ENCODE assay signal across 9 cellular contexts in genomic region chr16:2755158-2755557, GRCh38. TPM values are rescaled to one million over a fixed set of nuclear protein-coding genes. Genes with fewer than 3 reads are reported as not detected.
DNase-seq lines count a peak whose midpoint lies in the region; ATAC-seq and TF ChIP-seq lines count a peak whose summit lies in the region.
"Had no signal": no experiment of that assay in that cellular context is flagged by ENCODE, and none has a peak within 500 bp of the region (broad histone marks: within the 10 kb centered on the region; RNA-seq: fewer than 3 reads in every experiment).

No MANE protein-coding gene starts in this region.

- no peak for TF ChIP-seq CTCF in CD4-positive, alpha-beta T cell (IDR thresholded peaks at IDR 0.05)

- peak overlapping the region; percentile 100 for H3K27ac Mint-ChIP-seq in CD4-positive, alpha-beta T cell

- H3K4me3 ChIP-seq in MG63 (peak overlapping the region; percentile 95), neuron (ENCODE audit: low read length) (peak overlapping the region; percentile 74)
- H3K4me3 ChIP-seq in effector memory CD4-positive, alpha-beta T cell (ENCODE audit: insufficient read depth, low read depth, low read length, poor library complexity, severe bottlenecking) = no peak overlapping the region

- H3K4me1 Mint-ChIP-seq in CD4-positive, alpha-beta T cell (ENCODE audit: low read depth) = peaks cover 77% of the 10 kb centered on the region

- H3K9me3 ChIP-seq in CD4-positive, alpha-beta T cell (ENCODE audit: control insufficient read depth, low read length) = no peaks in the 10 kb centered on the region
- H3K9me3 ChIP-seq in MG63 = no peaks in the 10 kb centered on the region
- no peaks in the 10 kb centered on the region for H3K9me3 ChIP-seq in effector memory CD4-positive, alpha-beta T cell (ENCODE audit: control insufficient read depth, low read length)
- H3K9me3 ChIP-seq in neuron (ENCODE audit: low read length) = peaks cover 5% of the 10 kb centered on the region

- H3K9me3 Mint-ChIP-seq in CD4-positive, alpha-beta T cell = peaks cover 2% of the 10 kb centered on the region

- no peaks in the 10 kb centered on the region for H3K27me3 Mint-ChIP-seq in CD4-positive, alpha-beta T cell

- POLR2A ChIA-PET in CD4-positive, alpha-beta T cell (lab: Charles Lee) = interaction anchor here (5.5 kb wide), 1 partner anchor 21 kb away, joined by 88 read pairs; the partner anchor contains the start of gene ELOB

- H3K36me3 ChIP-seq in MG63 (peaks cover 74% of the 10 kb centered on the region), neuron (ENCODE audit: insufficient read depth, low read length) (peaks cover 54% of the 10 kb centered on the region)
- peaks cover 36% of the 10 kb centered on the region for H3K36me3 ChIP-seq in effector memory CD4-positive, alpha-beta T cell (ENCODE audit: control insufficient read depth, insufficient read depth, low read length)

- DNase-seq in CD4-positive, alpha-beta T cell = no peak
- no peak for DNase-seq in MG63
- no peak for DNase-seq in effector memory CD4-positive, alpha-beta T cell
- DNase-seq in GDM1 (lab: John Stamatoyannopoulos, UW) = no peak
- DNase-seq in AG20443 (ENCODE audit: low spot score) = no peak
- DNase-seq in activated CD8-positive, alpha-beta memory T cell treated with anti-CD3 and anti-CD28 coated beads for 24 hours = no peak
- DNase-seq in activated CD4-positive, alpha-beta T cell treated with anti-CD3 and anti-CD28 coated beads for 1 hour = no peak
- DNase-seq: NCI-H2107 had no signal

- no peaks in the 10 kb centered on the region for H3K27me3 ChIP-seq in CD4-positive, alpha-beta T cell (ENCODE audit: control insufficient read depth, insufficient read depth, low read length)
- H3K27me3 ChIP-seq in MG63 (no peaks in the 10 kb centered on the region), neuron (ENCODE audit: insufficient read depth, low read length) (no peaks in the 10 kb centered on the region)
- no peaks in the 10 kb centered on the region for H3K27me3 ChIP-seq in effector memory CD4-positive, alpha-beta T cell (replicated peaks; ENCODE audit: control insufficient read depth, insufficient read depth, low read length, poor library complexity, severe bottlenecking)

- H3K4me3 Mint-ChIP-seq in CD4-positive, alpha-beta T cell = peak overlapping the region; percentile 93

- CTCF ChIA-PET in CD4-positive, alpha-beta T cell (lab: Charles Lee) = interaction anchor here (1.3 kb wide), 1 partner anchor 19 kb away, joined by 3 read pairs; no protein-coding TSS in a partner anchor

- peaks cover 22% of the 10 kb centered on the region for H3K4me1 ChIP-seq in effector memory CD4-positive, alpha-beta T cell (ENCODE audit: control insufficient read depth, insufficient read depth, low read length, poor library complexity, severe bottlenecking)
- H3K4me1 ChIP-seq in neuron (ENCODE audit: insufficient read depth, low read length) = peaks cover 28% of the 10 kb centered on the region

- no peak for ATAC-seq in CD4-positive, alpha-beta T cell (ENCODE audit: poor library complexity)

- no peak overlapping the region for H2AFZ ChIP-seq in neuron (ENCODE audit: low read depth, low read length)

- intact Hi-C loops in CD4-positive, alpha-beta T cell (cut with DNase I, micrococcal nuclease) = no loop called here

- H3K27ac ChIP-seq in CD4-positive, alpha-beta T cell (ENCODE audit: low read depth, low read length) = peak overlapping the region; percentile 18
- H3K27ac ChIP-seq in effector memory CD4-positive, alpha-beta T cell (ENCODE audit: insufficient read depth, low read length, poor library complexity, severe bottlenecking) = peak overlapping the region; percentile 98

- peaks cover 76% of the 10 kb centered on the region for H3K36me3 Mint-ChIP-seq in CD4-positive, alpha-beta T cell (ENCODE audit: low read depth)

RNA-seq across cellular contexts. Expression of gene SRRM2, which starts 2.7 kb away (rescaled TPM):
- total RNA-seq in CD4-positive, alpha-beta T cell = 1,000 to 10,000 TPM; 1,187 to 1,199 TPM
- total RNA-seq in MG63 (2014; rRNA removed; shearing (Covaris generic); ENCODE audit: low replicate concordance) = 11.2 and 21.1 TPM in 2 replicates

RNA-seq across cellular contexts. Expression of gene ELOB, which starts 21.9 kb away (rescaled TPM):
- 100 to 1,000 TPM; 102 to 103 TPM for total RNA-seq in CD4-positive, alpha-beta T cell
- 309 and 3,594 TPM in 2 replicates for total RNA-seq in MG63 (2014; rRNA removed; shearing (Covaris generic); ENCODE audit: low replicate concordance)

RNA-seq across cellular contexts. Expression of gene PRSS33, which starts 32.2 kb away (rescaled TPM):
- not detected for total RNA-seq in CD4-positive, alpha-beta T cell
- total RNA-seq in MG63 (2014; rRNA removed; shearing (Covaris generic); ENCODE audit: low replicate concordance) = not detected in 2 replicates

RNA-seq across cellular contexts. Expression of gene PRSS27, which starts 35.1 kb away (rescaled TPM):
- under 1 TPM; 0.28 to 0.44 TPM for total RNA-seq in CD4-positive, alpha-beta T cell
- total RNA-seq in MG63 (2014; rRNA removed; shearing (Covaris generic); ENCODE audit: low replicate concordance) = 0.22 and 1.7 TPM in 2 replicates

RNA-seq across cellular contexts. Expression of gene PRSS41, which starts 43.1 kb away (rescaled TPM):
- total RNA-seq in CD4-positive, alpha-beta T cell = not detected
- total RNA-seq in MG63 (2014; rRNA removed; shearing (Covaris generic); ENCODE audit: low replicate concordance) = not detected in 2 replicates

Comparison
In these comparisons a context has a peak if more than half of its experiments do, and no peak if none do; other contexts are left out.
1. RNA of gene SRRM2, which starts 2.7 kb away (total RNA-seq): 1,187 to 1,199 TPM in CD4-positive, alpha-beta T cell; 11.2 to 21.1 TPM in MG63; every median in the first group is over 10 times any median in the second.